Comparison of ENCODE assay signal across 12 cellular contexts in genomic region chrX:38052096-38052495, GRCh38. TPM values are rescaled to one million over a fixed set of nuclear protein-coding genes. Genes with fewer than 3 reads are reported as not detected.
A peak's percentile ranks its signal among the peaks of the same experiment; 100 is the strongest.
DNase-seq lines count a peak whose midpoint lies in the region; TF ChIP-seq lines count a peak whose summit lies in the region.
"Had no signal": no experiment of that assay in that cellular context is flagged by ENCODE, and none has a peak within 500 bp of the region (broad histone marks: within the 10 kb centered on the region; RNA-seq: fewer than 3 reads in every experiment).

No MANE protein-coding gene starts in this region.

- H3K27ac ChIP-seq in MM.1S (ENCODE audit: low read length), result no peak overlapping the region
- H3K27ac ChIP-seq: 22Rv1, HL-60 had no signal

- TF ChIP-seq CTCF in astrocyte of the spinal cord (IDR thresholded peaks at IDR 0.05; ENCODE audit: low read depth, low read length) (no peak), MM.1S (IDR thresholded peaks at IDR 0.05; ENCODE audit: low read length) (no peak)

- H3K79me2 ChIP-seq in MM.1S (ENCODE audit: low read length), result no peaks in the 10 kb centered on the region

- in situ Hi-C loops in astrocyte of the spinal cord (cut with HindIII; ENCODE audit: low sequenced_read_pairs), result no loop called here

- no peaks in the 10 kb centered on the region for H3K9me3 ChIP-seq in MM.1S (replicated peaks; ENCODE audit: insufficient read depth, low read length)

- H2AFZ ChIP-seq in MM.1S (ENCODE audit: low read length), result no peak overlapping the region

- no peaks in the 10 kb centered on the region for H3K27me3 ChIP-seq in MM.1S (replicated peaks; ENCODE audit: insufficient read depth, low read length)

- no peaks in the 10 kb centered on the region for H3K4me1 ChIP-seq in MM.1S (ENCODE audit: low read length)

- H3K36me3 ChIP-seq in MM.1S (replicated peaks; ENCODE audit: insufficient read depth, low read length), result no peaks in the 10 kb centered on the region

- H3K4me3 ChIP-seq in astrocyte of the spinal cord (ENCODE audit: low read depth, low read length) (no peak overlapping the region), MM.1S (ENCODE audit: low read length) (no peak overlapping the region)

- H3F3A ChIP-seq in MM.1S (ENCODE audit: insufficient read depth, low read length), result no peaks in the 10 kb centered on the region

- H4K20me1 ChIP-seq in MM.1S (ENCODE audit: insufficient read depth, low read length), result no peaks in the 10 kb centered on the region

- no peaks in the 10 kb centered on the region for H3K9me2 ChIP-seq in MM.1S (replicated peaks; ENCODE audit: insufficient read depth, low read length)

- DNase-seq in DMS53 (lab: John Stamatoyannopoulos, UW), result peak; percentile 11
- no peak for DNase-seq in DMS53 treated with DMSO at 0.1 percent for 48 hours (lab: John Stamatoyannopoulos, UW; ENCODE audit: unreplicated experiment)
- peak; percentile 35 for DNase-seq in LoVo (ENCODE audit: low spot score)
- peak; percentile 88 for DNase-seq in astrocyte of the spinal cord (ENCODE audit: low read depth, low spot score)
- peak; percentile 6 for DNase-seq in myocyte (ENCODE audit: low read depth)
- no peak for DNase-seq in NCI-H748 (lab: John Stamatoyannopoulos, UW; ENCODE audit: unreplicated experiment)
- no peak for DNase-seq in HUDEP-2 (lab: John Stamatoyannopoulos, UW; ENCODE audit: unreplicated experiment in 76 of 76)
- DNase-seq in MM.1S, result no peak
- DNase-seq: activated CD8-positive, alpha-beta memory T cell treated with anti-CD3 and anti-CD28 coated beads, Interleukin-2, amount 50 U/mL, for 48 hours; NCI-H2171 treated with DMSO at 0.1 percent for 48 hours had no signal

- H3K9ac ChIP-seq in MM.1S (ENCODE audit: low read length), result no peak overlapping the region

- no peak overlapping the region for H3K4me2 ChIP-seq in MM.1S (ENCODE audit: low read depth, low read length)

RNA-seq across cellular contexts. Expression of gene SYTL5, which starts 45.7 kb away (rescaled TPM):
- total RNA-seq in myocyte, result 0.16 and 0.26 TPM in 2 replicates
- polyA plus RNA-seq in myocyte (2012), result 2.1 TPM

Comparison
In these comparisons a context has a peak if more than half of its experiments do, and no peak if none do; other contexts are left out.
1. DNase-seq: peak in DMS53 (single experiment), LoVo (single experiment), astrocyte of the spinal cord (single experiment) and myocyte (single experiment); none in DMS53 treated with DMSO at 0.1 percent for 48 hours (single experiment), NCI-H748 (single experiment), HUDEP-2 (0 of 76) and MM.1S (single experiment).